ENCODE assay signal across 23 cellular contexts in the genomic region with DNA sequence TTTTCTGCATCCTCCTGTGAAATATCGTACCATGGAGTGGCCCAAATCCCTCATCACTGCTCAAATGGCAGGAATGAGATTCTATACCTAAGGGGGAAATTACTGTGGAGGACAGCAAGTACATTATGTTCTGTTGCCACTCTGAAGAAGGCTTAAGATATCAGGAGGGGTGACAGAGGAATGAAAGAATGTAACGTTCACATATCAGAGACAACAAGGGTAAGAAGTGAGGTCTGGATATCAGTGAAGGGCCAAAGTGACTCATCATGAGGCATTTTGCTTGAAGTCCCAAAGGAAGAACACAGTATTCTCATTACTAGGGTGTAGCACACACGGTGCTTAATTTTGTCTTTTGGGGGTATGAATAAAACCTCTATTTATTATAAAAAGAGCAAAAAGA.
DNase-seq lines count a peak whose midpoint lies in the region; ATAC-seq and TF ChIP-seq lines count a peak whose summit lies in the region.
"Had no signal": no experiment of that assay in that cellular context is flagged by ENCODE, and none has a peak within 500 bp of the region (broad histone marks: within the 10 kb centered on the region; RNA-seq: fewer than 3 reads in every experiment).

No MANE protein-coding gene starts in this region.

- H3K4me3 ChIP-seq in HEK293 (ENCODE audit: low read depth, low read length) = no peak overlapping the region
- H3K4me3 ChIP-seq: gastrocnemius medialis, GM12878, SK-N-MC, skin epidermis, vagina had no signal

- peak; percentile 97 for DNase-seq in amniotic epithelial cell (ENCODE audit: low read depth)
- DNase-seq in fibroblast of the conjunctiva (ENCODE audit: low read depth) = peak; percentile 30
- DNase-seq in renal cortical epithelial cell (ENCODE audit: low read depth) = peak; percentile 19
- no peak for DNase-seq in GM20000 (ENCODE audit: low spot score)
- no peak for DNase-seq in NCI-H1105 (lab: John Stamatoyannopoulos, UW)
- DNase-seq: activated CD4-positive, alpha-beta T cell treated with anti-CD3 and anti-CD28 coated beads for 1 hour; Calu3; gastrocnemius medialis; HCEC 1CT; KG1; naive B cell; NCI-H2029 treated with DMSO at 0.1 percent for 48 hours; NCI-H526; stimulated activated CD4-positive, alpha-beta T cell treated with anti-CD3 and anti-CD28 coated beads, Interleukin-4, amount 100 ng/mL, for 1 hour had no signal

- H3K9me3 ChIP-seq in HEK293 (ENCODE audit: control insufficient read depth, insufficient read depth, low read depth, low read length) = no peaks in the 10 kb centered on the region
- H3K9me3 ChIP-seq: gastrocnemius medialis, vagina had no signal

- ATAC-seq in GM21390 (IDR thresholded peaks at IDR 0.05; ENCODE audit: unreplicated experiment) (no peak), HG02885 (IDR thresholded peaks at IDR 0.05; ENCODE audit: poor library complexity, unreplicated experiment) (no peak)
- ATAC-seq: activated T-helper 17 cell treated with anti-CD3 and anti-CD28 coated beads, Interleukin-2, amount 50 U/mL, for 72 hours; gastrocnemius medialis; GM12878 had no signal

- POLR2A ChIA-PET in HEK293 (lab: Yijun Ruan, JAX) = no interaction called here

- no peaks in the 10 kb centered on the region for H3K4me1 ChIP-seq in HEK293 (ENCODE audit: control insufficient read depth, insufficient read depth, low read length)
- H3K4me1 ChIP-seq: gastrocnemius medialis, parathyroid adenoma, vagina had no signal

- H3K36me3 ChIP-seq in HEK293 (ENCODE audit: control insufficient read depth in 2 of 2, insufficient read depth in 1 of 2, low read length in 2 of 2) = no peaks in the 10 kb centered on the region
- H3K36me3 ChIP-seq: gastrocnemius medialis, vagina had no signal

- TF ChIP-seq CTCF in HEK293 (tag by site-specific recombination; IDR thresholded peaks at IDR 0.05) = no peak
- TF ChIP-seq CTCF in GM20000 (IDR thresholded peaks at IDR 0.05; ENCODE audit: extremely low read depth, missing control alignments) = no peak

- H3K27ac ChIP-seq in HEK293 (ENCODE audit: extremely low read depth, low read depth, low read length) = no peak overlapping the region
- H3K27ac ChIP-seq: gastrocnemius medialis, parathyroid adenoma, SK-N-MC, skin epidermis, vagina had no signal

- CTCF ChIA-PET in HEK293 (lab: Yijun Ruan, JAX) = no interaction called here

TF ChIP-seq in HEK293, 187 proteins besides CTCF, POLR2A, EP300 and RAD21:
- TF ChIP-seq, protein P1, sequence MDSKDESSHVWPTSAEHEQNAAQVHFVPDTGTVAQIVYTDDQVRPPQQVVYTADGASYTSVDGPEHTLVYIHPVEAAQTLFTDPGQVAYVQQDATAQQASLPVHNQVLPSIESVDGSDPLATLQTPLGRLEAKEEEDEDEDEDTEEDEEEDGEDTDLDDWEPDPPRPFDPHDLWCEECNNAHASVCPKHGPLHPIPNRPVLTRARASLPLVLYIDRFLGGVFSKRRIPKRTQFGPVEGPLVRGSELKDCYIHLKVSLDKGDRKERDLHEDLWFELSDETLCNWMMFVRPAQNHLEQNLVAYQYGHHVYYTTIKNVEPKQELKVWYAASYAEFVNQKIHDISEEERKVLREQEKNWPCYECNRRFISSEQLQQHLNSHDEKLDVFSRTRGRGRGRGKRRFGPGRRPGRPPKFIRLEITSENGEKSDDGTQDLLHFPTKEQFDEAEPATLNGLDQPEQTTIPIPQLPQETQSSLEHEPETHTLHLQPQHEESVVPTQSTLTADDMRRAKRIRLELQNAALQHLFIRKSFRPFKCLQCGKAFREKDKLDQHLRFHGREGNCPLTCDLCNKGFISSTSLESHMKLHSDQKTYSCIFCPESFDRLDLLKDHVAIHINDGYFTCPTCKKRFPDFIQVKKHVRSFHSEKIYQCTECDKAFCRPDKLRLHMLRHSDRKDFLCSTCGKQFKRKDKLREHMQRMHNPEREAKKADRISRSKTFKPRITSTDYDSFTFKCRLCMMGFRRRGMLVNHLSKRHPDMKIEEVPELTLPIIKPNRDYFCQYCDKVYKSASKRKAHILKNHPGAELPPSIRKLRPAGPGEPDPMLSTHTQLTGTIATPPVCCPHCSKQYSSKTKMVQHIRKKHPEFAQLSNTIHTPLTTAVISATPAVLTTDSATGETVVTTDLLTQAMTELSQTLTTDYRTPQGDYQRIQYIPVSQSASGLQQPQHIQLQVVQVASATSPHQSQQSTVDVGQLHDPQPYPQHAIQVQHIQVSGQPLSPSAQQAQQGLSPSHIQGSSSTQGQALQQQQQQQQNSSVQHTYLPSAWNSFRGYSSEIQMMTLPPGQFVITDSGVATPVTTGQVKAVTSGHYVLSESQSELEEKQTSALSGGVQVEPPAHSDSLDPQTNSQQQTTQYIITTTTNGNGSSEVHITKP (tag by site-specific recombination; IDR thresholded peaks at IDR 0.05) = peak; percentile 29; the same call in 1 of the 2 replicates
- TF ChIP-seq ZSCAN16 (tag by site-specific recombination; IDR thresholded peaks at IDR 0.05) = no peak

Comparison
In these comparisons a context has a peak if more than half of its experiments do, and no peak if none do; other contexts are left out.
1. DNase-seq: peak in amniotic epithelial cell (single experiment), fibroblast of the conjunctiva (single experiment) and renal cortical epithelial cell (single experiment); none in GM20000 (single experiment) and NCI-H1105 (single experiment).